1 cellular context compared by ENCODE assay signal in the genomic region with DNA sequence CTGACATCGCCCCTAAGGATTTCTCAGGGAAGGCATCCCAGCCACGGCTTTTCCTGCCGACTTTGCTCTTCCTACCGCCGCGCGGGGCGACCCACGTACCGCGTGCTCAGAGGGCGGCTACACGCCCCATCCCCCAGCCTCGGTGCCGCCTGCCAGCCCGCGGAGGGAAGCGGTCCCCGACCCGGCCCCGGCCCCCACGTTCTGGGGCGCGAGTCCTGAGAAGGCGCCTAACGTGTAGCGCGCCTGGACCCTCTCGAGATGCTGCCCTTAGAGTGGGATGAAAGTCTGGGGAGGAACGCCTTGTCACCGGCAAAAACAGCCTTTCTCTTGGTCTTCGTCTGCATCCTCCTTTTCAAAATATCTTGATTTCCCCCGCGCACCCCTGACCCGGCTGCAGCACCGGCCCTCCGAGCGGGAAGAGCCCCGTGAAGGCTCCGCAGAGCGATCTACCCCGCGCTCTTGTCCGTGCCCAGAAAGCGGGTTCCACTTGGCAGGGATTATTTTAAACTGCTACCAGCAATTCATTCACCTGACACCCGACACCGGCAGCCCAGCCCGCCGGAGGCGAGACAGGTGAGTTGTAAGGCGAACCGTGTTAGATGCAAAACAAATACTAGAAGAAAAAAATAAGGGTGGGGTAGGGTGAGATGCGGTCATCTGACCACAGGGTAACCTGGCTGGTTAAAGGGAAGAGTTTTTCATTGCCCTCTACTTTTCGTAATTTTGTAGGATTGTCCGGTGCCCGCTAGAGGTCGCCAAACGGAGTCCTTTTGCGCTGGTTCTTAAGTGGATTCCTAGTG.
TF ChIP-seq lines count a peak whose summit lies in the region.

No MANE protein-coding gene starts in this region.

TF ChIP-seq in HepG2, 621 proteins besides CTCF, POLR2A, EP300 and RAD21 (continued from another document and continues in another):
- TF ChIP-seq, protein P1, sequence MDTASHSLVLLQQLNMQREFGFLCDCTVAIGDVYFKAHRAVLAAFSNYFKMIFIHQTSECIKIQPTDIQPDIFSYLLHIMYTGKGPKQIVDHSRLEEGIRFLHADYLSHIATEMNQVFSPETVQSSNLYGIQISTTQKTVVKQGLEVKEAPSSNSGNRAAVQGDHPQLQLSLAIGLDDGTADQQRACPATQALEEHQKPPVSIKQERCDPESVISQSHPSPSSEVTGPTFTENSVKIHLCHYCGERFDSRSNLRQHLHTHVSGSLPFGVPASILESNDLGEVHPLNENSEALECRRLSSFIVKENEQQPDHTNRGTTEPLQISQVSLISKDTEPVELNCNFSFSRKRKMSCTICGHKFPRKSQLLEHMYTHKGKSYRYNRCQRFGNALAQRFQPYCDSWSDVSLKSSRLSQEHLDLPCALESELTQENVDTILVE (CRISPR knock-in tag; IDR thresholded peaks at IDR 0.05) = peak; percentile 51; the same call in 1 of the 2 replicates
- no peak for TF ChIP-seq ZFAT (CRISPR knock-in tag; conservative IDR thresholded peaks at IDR 0.05)
- TF ChIP-seq ZNF354B (CRISPR knock-in tag; IDR thresholded peaks at IDR 0.05) = no peak
- 0 out of 2 replicates have a peak, but pooled peaks have one; percentile 24 for TF ChIP-seq HOXA5 (CRISPR knock-in tag; IDR thresholded peaks at IDR 0.05)
- no peak for TF ChIP-seq ZFP82 (CRISPR knock-in tag; IDR thresholded peaks at IDR 0.05; ENCODE audit: borderline replicate concordance)
- TF ChIP-seq CBFB (CRISPR knock-in tag; IDR thresholded peaks at IDR 0.05) = no peak
- TF ChIP-seq, protein P2, sequence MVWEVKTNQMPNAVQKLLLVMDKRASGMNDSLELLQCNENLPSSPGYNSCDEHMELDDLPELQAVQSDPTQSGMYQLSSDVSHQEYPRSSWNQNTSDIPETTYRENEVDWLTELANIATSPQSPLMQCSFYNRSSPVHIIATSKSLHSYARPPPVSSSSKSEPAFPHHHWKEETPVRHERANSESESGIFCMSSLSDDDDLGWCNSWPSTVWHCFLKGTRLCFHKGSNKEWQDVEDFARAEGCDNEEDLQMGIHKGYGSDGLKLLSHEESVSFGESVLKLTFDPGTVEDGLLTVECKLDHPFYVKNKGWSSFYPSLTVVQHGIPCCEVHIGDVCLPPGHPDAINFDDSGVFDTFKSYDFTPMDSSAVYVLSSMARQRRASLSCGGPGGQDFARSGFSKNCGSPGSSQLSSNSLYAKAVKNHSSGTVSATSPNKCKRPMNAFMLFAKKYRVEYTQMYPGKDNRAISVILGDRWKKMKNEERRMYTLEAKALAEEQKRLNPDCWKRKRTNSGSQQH (CRISPR knock-in tag; IDR thresholded peaks at IDR 0.05; ENCODE audit: low read depth) = no peak
- no peak for TF ChIP-seq ZFP90 (CRISPR knock-in tag; IDR thresholded peaks at IDR 0.05; ENCODE audit: borderline replicate concordance)
- TF ChIP-seq, protein P3, sequence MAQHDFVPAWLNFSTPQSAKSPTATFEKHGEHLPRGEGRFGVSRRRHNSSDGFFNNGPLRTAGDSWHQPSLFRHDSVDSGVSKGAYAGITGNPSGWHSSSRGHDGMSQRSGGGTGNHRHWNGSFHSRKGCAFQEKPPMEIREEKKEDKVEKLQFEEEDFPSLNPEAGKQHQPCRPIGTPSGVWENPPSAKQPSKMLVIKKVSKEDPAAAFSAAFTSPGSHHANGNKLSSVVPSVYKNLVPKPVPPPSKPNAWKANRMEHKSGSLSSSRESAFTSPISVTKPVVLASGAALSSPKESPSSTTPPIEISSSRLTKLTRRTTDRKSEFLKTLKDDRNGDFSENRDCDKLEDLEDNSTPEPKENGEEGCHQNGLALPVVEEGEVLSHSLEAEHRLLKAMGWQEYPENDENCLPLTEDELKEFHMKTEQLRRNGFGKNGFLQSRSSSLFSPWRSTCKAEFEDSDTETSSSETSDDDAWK (CRISPR knock-in tag; IDR thresholded peaks at IDR 0.05) = no peak
- no peak; the same call in 1 of the 2 replicates for TF ChIP-seq DR1 (CRISPR knock-in tag; IDR thresholded peaks at IDR 0.05)
- peak; percentile 36 for TF ChIP-seq PTBP1 (IDR thresholded peaks at IDR 0.05; ENCODE audit: low read depth, low read length, poor library complexity, severe bottlenecking)
- TF ChIP-seq ZNF564 (CRISPR knock-in tag; IDR thresholded peaks at IDR 0.05) = no peak
- TF ChIP-seq NFIB (CRISPR knock-in tag; IDR thresholded peaks at IDR 0.05; ENCODE audit: borderline replicate concordance) = 0 out of 2 replicates have a peak, but pooled peaks have one; percentile 43
- TF ChIP-seq NR3C1 (CRISPR knock-in tag; IDR thresholded peaks at IDR 0.05) = no peak
- TF ChIP-seq, protein P4, sequence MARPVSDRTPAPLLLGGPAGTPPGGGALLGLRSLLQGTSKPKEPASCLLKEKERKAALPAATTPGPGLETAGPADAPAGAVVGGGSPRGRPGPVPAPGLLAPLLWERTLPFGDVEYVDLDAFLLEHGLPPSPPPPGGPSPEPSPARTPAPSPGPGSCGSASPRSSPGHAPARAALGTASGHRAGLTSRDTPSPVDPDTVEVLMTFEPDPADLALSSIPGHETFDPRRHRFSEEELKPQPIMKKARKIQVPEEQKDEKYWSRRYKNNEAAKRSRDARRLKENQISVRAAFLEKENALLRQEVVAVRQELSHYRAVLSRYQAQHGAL (CRISPR knock-in tag; IDR thresholded peaks at IDR 0.05; ENCODE audit: not compliant biosample characterization) = no peak
- TF ChIP-seq, protein P5, sequence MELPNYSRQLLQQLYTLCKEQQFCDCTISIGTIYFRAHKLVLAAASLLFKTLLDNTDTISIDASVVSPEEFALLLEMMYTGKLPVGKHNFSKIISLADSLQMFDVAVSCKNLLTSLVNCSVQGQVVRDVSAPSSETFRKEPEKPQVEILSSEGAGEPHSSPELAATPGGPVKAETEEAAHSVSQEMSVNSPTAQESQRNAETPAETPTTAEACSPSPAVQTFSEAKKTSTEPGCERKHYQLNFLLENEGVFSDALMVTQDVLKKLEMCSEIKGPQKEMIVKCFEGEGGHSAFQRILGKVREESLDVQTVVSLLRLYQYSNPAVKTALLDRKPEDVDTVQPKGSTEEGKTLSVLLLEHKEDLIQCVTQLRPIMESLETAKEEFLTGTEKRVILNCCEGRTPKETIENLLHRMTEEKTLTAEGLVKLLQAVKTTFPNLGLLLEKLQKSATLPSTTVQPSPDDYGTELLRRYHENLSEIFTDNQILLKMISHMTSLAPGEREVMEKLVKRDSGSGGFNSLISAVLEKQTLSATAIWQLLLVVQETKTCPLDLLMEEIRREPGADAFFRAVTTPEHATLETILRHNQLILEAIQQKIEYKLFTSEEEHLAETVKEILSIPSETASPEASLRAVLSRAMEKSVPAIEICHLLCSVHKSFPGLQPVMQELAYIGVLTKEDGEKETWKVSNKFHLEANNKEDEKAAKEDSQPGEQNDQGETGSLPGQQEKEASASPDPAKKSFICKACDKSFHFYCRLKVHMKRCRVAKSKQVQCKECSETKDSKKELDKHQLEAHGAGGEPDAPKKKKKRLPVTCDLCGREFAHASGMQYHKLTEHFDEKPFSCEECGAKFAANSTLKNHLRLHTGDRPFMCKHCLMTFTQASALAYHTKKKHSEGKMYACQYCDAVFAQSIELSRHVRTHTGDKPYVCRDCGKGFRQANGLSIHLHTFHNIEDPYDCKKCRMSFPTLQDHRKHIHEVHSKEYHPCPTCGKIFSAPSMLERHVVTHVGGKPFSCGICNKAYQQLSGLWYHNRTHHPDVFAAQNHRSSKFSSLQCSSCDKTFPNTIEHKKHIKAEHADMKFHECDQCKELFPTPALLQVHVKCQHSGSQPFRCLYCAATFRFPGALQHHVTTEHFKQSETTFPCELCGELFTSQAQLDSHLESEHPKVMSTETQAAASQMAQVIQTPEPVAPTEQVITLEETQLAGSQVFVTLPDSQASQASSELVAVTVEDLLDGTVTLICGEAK (IDR thresholded peaks at IDR 0.05) = no peak
- TF ChIP-seq, protein P5 (CRISPR knock-in tag; IDR thresholded peaks at IDR 0.05) = peak; percentile 17; the same call in 1 of the 2 replicates
- peak; percentile 20 for TF ChIP-seq KDM2A (CRISPR knock-in tag; IDR thresholded peaks at IDR 0.05; ENCODE audit: borderline replicate concordance, low read depth)
- TF ChIP-seq, protein P6, sequence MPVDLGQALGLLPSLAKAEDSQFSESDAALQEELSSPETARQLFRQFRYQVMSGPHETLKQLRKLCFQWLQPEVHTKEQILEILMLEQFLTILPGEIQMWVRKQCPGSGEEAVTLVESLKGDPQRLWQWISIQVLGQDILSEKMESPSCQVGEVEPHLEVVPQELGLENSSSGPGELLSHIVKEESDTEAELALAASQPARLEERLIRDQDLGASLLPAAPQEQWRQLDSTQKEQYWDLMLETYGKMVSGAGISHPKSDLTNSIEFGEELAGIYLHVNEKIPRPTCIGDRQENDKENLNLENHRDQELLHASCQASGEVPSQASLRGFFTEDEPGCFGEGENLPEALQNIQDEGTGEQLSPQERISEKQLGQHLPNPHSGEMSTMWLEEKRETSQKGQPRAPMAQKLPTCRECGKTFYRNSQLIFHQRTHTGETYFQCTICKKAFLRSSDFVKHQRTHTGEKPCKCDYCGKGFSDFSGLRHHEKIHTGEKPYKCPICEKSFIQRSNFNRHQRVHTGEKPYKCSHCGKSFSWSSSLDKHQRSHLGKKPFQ (CRISPR knock-in tag; IDR thresholded peaks at IDR 0.05; ENCODE audit: insufficient replicate concordance) = peak; percentile 21
- no peak for TF ChIP-seq GFI1 (CRISPR knock-in tag; IDR thresholded peaks at IDR 0.05; ENCODE audit: borderline replicate concordance)
- TF ChIP-seq KDM3A (CRISPR knock-in tag; IDR thresholded peaks at IDR 0.05; ENCODE audit: low read depth) = no peak
- no peak for TF ChIP-seq PHF5A (CRISPR knock-in tag; IDR thresholded peaks at IDR 0.05; ENCODE audit: low read depth, unreplicated experiment)
- TF ChIP-seq, protein P7, sequence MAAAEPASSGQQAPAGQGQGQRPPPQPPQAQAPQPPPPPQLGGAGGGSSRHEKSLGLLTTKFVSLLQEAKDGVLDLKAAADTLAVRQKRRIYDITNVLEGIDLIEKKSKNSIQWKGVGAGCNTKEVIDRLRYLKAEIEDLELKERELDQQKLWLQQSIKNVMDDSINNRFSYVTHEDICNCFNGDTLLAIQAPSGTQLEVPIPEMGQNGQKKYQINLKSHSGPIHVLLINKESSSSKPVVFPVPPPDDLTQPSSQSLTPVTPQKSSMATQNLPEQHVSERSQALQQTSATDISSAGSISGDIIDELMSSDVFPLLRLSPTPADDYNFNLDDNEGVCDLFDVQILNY (CRISPR knock-in tag; conservative IDR thresholded peaks at IDR 0.05) = peak; percentile 25; the same call in 1 of the 2 replicates
- no peak; the same call in 1 of the 2 replicates for TF ChIP-seq ZNF136 (CRISPR knock-in tag; IDR thresholded peaks at IDR 0.05; ENCODE audit: low read depth)
- TF ChIP-seq ZNF563 (CRISPR knock-in tag; IDR thresholded peaks at IDR 0.05) = peak; percentile 76
- TF ChIP-seq, protein P8, sequence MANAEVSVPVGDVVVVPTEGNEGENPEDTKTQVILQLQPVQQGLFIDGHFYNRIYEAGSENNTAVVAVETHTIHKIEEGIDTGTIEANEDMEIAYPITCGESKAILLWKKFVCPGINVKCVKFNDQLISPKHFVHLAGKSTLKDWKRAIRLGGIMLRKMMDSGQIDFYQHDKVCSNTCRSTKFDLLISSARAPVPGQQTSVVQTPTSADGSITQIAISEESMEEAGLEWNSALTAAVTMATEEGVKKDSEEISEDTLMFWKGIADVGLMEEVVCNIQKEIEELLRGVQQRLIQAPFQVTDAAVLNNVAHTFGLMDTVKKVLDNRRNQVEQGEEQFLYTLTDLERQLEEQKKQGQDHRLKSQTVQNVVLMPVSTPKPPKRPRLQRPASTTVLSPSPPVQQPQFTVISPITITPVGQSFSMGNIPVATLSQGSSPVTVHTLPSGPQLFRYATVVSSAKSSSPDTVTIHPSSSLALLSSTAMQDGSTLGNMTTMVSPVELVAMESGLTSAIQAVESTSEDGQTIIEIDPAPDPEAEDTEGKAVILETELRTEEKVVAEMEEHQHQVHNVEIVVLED (CRISPR knock-in tag; IDR thresholded peaks at IDR 0.05; ENCODE audit: borderline replicate concordance) = no peak
- TF ChIP-seq TAF1 (CRISPR knock-in tag; IDR thresholded peaks at IDR 0.05) = peak; percentile 18; the same call in 1 of the 2 replicates
